In the genomic region with DNA sequence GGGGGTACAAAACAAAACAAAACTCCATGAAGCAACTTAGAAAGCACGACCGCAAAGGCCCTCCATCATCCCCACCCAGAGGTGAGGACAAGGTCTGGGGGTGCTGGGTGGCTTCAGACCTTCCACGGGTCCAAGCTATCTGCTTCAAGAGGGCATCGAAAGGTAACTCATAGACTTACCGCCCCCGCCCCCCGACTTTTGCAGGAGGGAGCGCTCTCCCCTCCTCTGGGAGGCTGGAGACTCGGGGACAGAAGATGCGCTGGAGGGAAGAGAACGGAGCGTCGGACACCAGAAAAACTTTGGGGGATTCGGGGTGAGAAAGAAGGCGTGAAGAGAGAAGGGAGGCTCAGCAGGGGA, we compare ENCODE assay signal across 8 cellular contexts. TPM values are rescaled to one million over a fixed set of nuclear protein-coding genes. Genes with fewer than 3 reads are reported as not detected.
DNase-seq lines count a peak whose midpoint lies in the region; ATAC-seq, FAIRE-seq and TF ChIP-seq lines count a peak whose summit lies in the region.

No MANE protein-coding gene starts in this region.

- H4K20me1 ChIP-seq in BLaER1 (no peaks in the 10 kb centered on the region), keratinocyte (ENCODE audit: control insufficient read depth, extremely low read depth, insufficient read depth, low read length) (no peaks in the 10 kb centered on the region)

- no peaks in the 10 kb centered on the region for H3K36me3 ChIP-seq in BLaER1
- no peaks in the 10 kb centered on the region for H3K36me3 ChIP-seq in keratinocyte (ENCODE audit: control insufficient read depth in 2 of 2, extremely low read depth in 1 of 2, insufficient read depth in 2 of 2, low read length in 2 of 2)
- H3K36me3 ChIP-seq in thoracic aorta: no peaks in the 10 kb centered on the region

- H3K9ac ChIP-seq in BLaER1 (0 out of 2 replicates have a peak overlapping the region, but pooled peaks have one; percentile 48), keratinocyte (ENCODE audit: control insufficient read depth, extremely low read depth, insufficient read depth, low read length) (no peak overlapping the region)

- H3K27ac ChIP-seq in BLaER1 (no peak overlapping the region), keratinocyte (ENCODE audit: control insufficient read depth, insufficient read depth, low read length) (no peak overlapping the region), thoracic aorta (peak overlapping the region; percentile 54 to 87)

- peak overlapping the region; percentile 91 for H3K4me3 ChIP-seq in BLaER1
- peak overlapping the region in 1 of 3 experiments; percentile 40 for H3K4me3 ChIP-seq in keratinocyte (ENCODE audit: control insufficient read depth in 2 of 3, extremely low read depth in 1 of 3, insufficient read depth in 2 of 3, low read depth in 1 of 3, low read length in 3 of 3)
- H3K4me3 ChIP-seq in thoracic aorta: peak overlapping the region; percentile 96

- peaks cover 43% of the 10 kb centered on the region for H3K4me1 ChIP-seq in BLaER1
- H3K4me1 ChIP-seq in keratinocyte (ENCODE audit: control insufficient read depth, extremely low read depth, insufficient read depth, low read length): peaks cover 12% of the 10 kb centered on the region
- peaks cover 14 to 23% of the 10 kb centered on the region in 2 donors for H3K4me1 ChIP-seq in thoracic aorta (ENCODE audit: control insufficient read depth in 1 of 2, low read depth in 2 of 2)

- no peaks in the 10 kb centered on the region for H3K9me3 ChIP-seq in BLaER1
- no peaks in the 10 kb centered on the region for H3K9me3 ChIP-seq in keratinocyte (ENCODE audit: control insufficient read depth, low read depth, low read length)
- no peaks in the 10 kb centered on the region for H3K9me3 ChIP-seq in thoracic aorta

- no peaks in the 10 kb centered on the region for H3K79me2 ChIP-seq in keratinocyte (ENCODE audit: control insufficient read depth, insufficient read depth, low read length)

- peak overlapping the region; percentile 19 for H2AFZ ChIP-seq in keratinocyte (ENCODE audit: control insufficient read depth, low read length)

- H3K9me1 ChIP-seq in keratinocyte (ENCODE audit: control insufficient read depth, extremely low read depth, insufficient read depth, low read length): no peaks in the 10 kb centered on the region

- H3K27me3 ChIP-seq in BLaER1 (no peaks in the 10 kb centered on the region), keratinocyte (ENCODE audit: control insufficient read depth, extremely low read depth, insufficient read depth, low read length) (no peaks in the 10 kb centered on the region), thoracic aorta (replicated peaks; ENCODE audit: insufficient read depth) (no peaks in the 10 kb centered on the region)

- no peak for FAIRE-seq in keratinocyte (lab: Jason Lieb, UNC)

- H3K27ac Mint-ChIP-seq in activated naive CD4-positive, alpha-beta T cell treated with anti-CD3 and anti-CD28 coated beads, Interleukin-2, amount 50 U/mL, for 72 hours: peak overlapping the region; percentile 18 to 49

- dilution Hi-C loops in keratinocyte (cut with MboI; ENCODE audit: extremely low pct_ligation_motif_present, low sequenced_read_pairs): no loop called here

- peak; percentile 8 for ATAC-seq in HG02840 (IDR thresholded peaks at IDR 0.05; ENCODE audit: low FRiP score, unreplicated experiment)
- ATAC-seq in activated naive CD4-positive, alpha-beta T cell treated with anti-CD3 and anti-CD28 coated beads, Interleukin-2, amount 50 U/mL, for 72 hours: peak in 1 of 2 donors; percentile 29
- no peak for ATAC-seq in thoracic aorta (ENCODE audit: insufficient number of reproducible peaks, low FRiP score, low read depth)

- H3K36me3 Mint-ChIP-seq in activated naive CD4-positive, alpha-beta T cell treated with anti-CD3 and anti-CD28 coated beads, Interleukin-2, amount 50 U/mL, for 72 hours: no peaks in the 10 kb centered on the region

- DNase-seq in activated naive CD4-positive, alpha-beta T cell treated with anti-CD3 and anti-CD28 coated beads, Interleukin-2, amount 50 U/mL, for 72 hours (ENCODE audit: low spot score in 2 of 2): no peak
- DNase-seq in keratinocyte (ENCODE audit: low read depth, low spot score): no peak
- DNase-seq in thoracic aorta (ENCODE audit: low spot score): no peak
- DNase-seq in NCI-H2196 (lab: John Stamatoyannopoulos, UW; ENCODE audit: unreplicated experiment): no peak
- DNase-seq in NCI-H2081 treated with DMSO at 0.1 percent for 48 hours (lab: John Stamatoyannopoulos, UW): no peak
- DNase-seq in NCI-H774 (lab: John Stamatoyannopoulos, UW): no peak

- H3K9me3 Mint-ChIP-seq in activated naive CD4-positive, alpha-beta T cell treated with anti-CD3 and anti-CD28 coated beads, Interleukin-2, amount 50 U/mL, for 72 hours: no peaks in the 10 kb centered on the region

- H3K4me2 ChIP-seq in BLaER1 (peak overlapping the region; percentile 84), keratinocyte (ENCODE audit: control insufficient read depth, extremely low read depth, insufficient read depth, low read depth, low read length) (peak overlapping the region; percentile 73)

- TF ChIP-seq CTCF in keratinocyte (optimal IDR thresholded peaks at IDR 0.05 in 1 of 3, IDR thresholded peaks at IDR 0.05 in 1 of 3, conservative IDR thresholded peaks at IDR 0.05 in 1 of 3; ENCODE audit: extremely low read depth in 1 of 3, insufficient read depth in 2 of 3, low read length in 3 of 3) (no peak), thoracic aorta (IDR thresholded peaks at IDR 0.05) (no peak)

RNA-seq across cellular contexts. Expression of a gene that starts 0.3 kb away (rescaled TPM):
- 1 to 10 TPM in 1 of 2 donors, under 1 TPM in 1; 0.27 to 2.4 TPM for total RNA-seq in activated naive CD4-positive, alpha-beta T cell treated with anti-CD3 and anti-CD28 coated beads, Interleukin-2, amount 50 U/mL, for 72 hours
- 0.44 to 1.9 TPM (median 1.2 TPM) in 3 replicates for polyA plus RNA-seq in keratinocyte
- 0.15 TPM for polyA plus RNA-seq in keratinocyte (2011; ENCODE audit: low read depth)
- 0.58 and 1.1 TPM in 2 replicates for polyA plus RNA-seq in keratinocyte (2011; cell fraction: cytosol; rRNA removed)
- 1.6 and 2.0 TPM in 2 replicates for polyA plus RNA-seq in keratinocyte (2011; cell fraction: nucleus; rRNA removed)
- 0.24 and 0.37 TPM in 2 replicates for polyA plus RNA-seq in keratinocyte (2012; ENCODE audit: low replicate concordance)
- polyA minus RNA-seq in keratinocyte: 0.46 to 2.5 TPM (median 1.9 TPM) in 3 replicates
- polyA minus RNA-seq in keratinocyte (2011; cell fraction: cytosol; rRNA and poly(A)+ RNA removed): 2.3 TPM
- polyA minus RNA-seq in keratinocyte (2011; cell fraction: nucleus; rRNA and poly(A)+ RNA removed): 1.4 and 3.2 TPM in 2 replicates
- total RNA-seq in thoracic aorta: 10 to 100 TPM; 39.2 to 42.4 TPM

Comparison
In these comparisons a context has a peak if more than half of its experiments do, and no peak if none do; other contexts are left out.
1. H3K27ac ChIP-seq: peak in thoracic aorta (2 of 2); none in BLaER1 (single experiment) and keratinocyte (single experiment).
2. RNA of a gene that starts 0.3 kb away (total RNA-seq): 39.2 to 42.4 TPM in thoracic aorta; 0.27 to 2.4 TPM in activated naive CD4-positive, alpha-beta T cell treated with anti-CD3 and anti-CD28 coated beads, Interleukin-2, amount 50 U/mL, for 72 hours; every median in the first group is over 10 times any median in the second.